Comparison of ENCODE assay signal across 26 cellular contexts in the genomic region with DNA sequence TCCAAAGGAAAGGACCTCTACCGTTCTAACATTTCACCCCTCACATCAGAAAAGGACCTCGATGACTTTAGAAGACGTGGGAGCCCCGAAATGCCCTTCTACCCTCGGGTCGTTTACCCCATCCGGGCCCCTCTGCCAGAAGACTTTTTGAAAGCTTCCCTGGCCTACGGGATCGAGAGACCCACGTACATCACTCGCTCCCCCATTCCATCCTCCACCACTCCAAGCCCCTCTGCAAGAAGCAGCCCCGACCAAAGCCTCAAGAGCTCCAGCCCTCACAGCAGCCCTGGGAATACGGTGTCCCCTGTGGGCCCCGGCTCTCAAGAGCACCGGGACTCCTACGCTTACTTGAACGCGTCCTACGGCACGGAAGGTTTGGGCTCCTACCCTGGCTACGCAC. TPM values are rescaled to one million over a fixed set of nuclear protein-coding genes. Genes with fewer than 3 reads are reported as not detected.
DNase-seq lines count a peak whose midpoint lies in the region; ATAC-seq and TF ChIP-seq lines count a peak whose summit lies in the region.
"Had no signal": no experiment of that assay in that cellular context is flagged by ENCODE, and none has a peak within 500 bp of the region (broad histone marks: within the 10 kb centered on the region; RNA-seq: fewer than 3 reads in every experiment).

No MANE protein-coding gene starts in this region.

- H3K27me3 ChIP-seq in MM.1S (replicated peaks; ENCODE audit: insufficient read depth, low read length) = no peaks in the 10 kb centered on the region
- H3K27me3 ChIP-seq: neutrophil, right lobe of liver, uterus had no signal

- peak overlapping the region; percentile 72 for H3K4me2 ChIP-seq in MM.1S (ENCODE audit: low read depth, low read length)

- H3K4me3 ChIP-seq in MM.1S (ENCODE audit: low read length) = peak overlapping the region; percentile 63
- H3K4me3 ChIP-seq: right lobe of liver, thoracic aorta, uterus had no signal

- H3K36me3 Mint-ChIP-seq in activated T-cell treated with anti-CD3 and anti-CD28 coated beads, Interleukin-2, amount 50 U/mL, for 72 hours (ENCODE audit: insufficient read depth in 2 of 2) = peaks cover 41 to 48% of the 10 kb centered on the region in 2 donors
- H3K36me3 Mint-ChIP-seq in activated naive CD8-positive, alpha-beta T cell treated with anti-CD3 and anti-CD28 coated beads, Interleukin-2, amount 10 ng/mL, durations not matched to agents 7 days and 5 days = peaks cover 59% of the 10 kb centered on the region
- H3K36me3 Mint-ChIP-seq in neural crest cell (ENCODE audit: low read depth) = no peaks in the 10 kb centered on the region

- H2AFZ ChIP-seq in MM.1S (ENCODE audit: low read length) = no peak overlapping the region

- H3K36me3 ChIP-seq in MM.1S (replicated peaks; ENCODE audit: insufficient read depth, low read length) = peaks cover 54% of the 10 kb centered on the region
- H3K36me3 ChIP-seq: right lobe of liver, thoracic aorta, uterus had no signal

- H3K27ac Mint-ChIP-seq in activated T-cell treated with anti-CD3 and anti-CD28 coated beads, Interleukin-2, amount 50 U/mL, for 72 hours = peak overlapping the region; percentile 50
- H3K27ac Mint-ChIP-seq in activated naive CD8-positive, alpha-beta T cell treated with anti-CD3 and anti-CD28 coated beads, Interleukin-2, amount 10 ng/mL, durations not matched to agents 7 days and 5 days = no peak overlapping the region
- H3K27ac Mint-ChIP-seq in neural crest cell (ENCODE audit: unreplicated experiment) = peak overlapping the region; percentile 81
- H3K27ac Mint-ChIP-seq: dendritic cell treated with granulocyte-macrophage colony-stimulating factor and Interleukin-4, amounts not matched to agents 40 ng/mL and 50 ng/mL, for 4 days had no signal

- no peaks in the 10 kb centered on the region for H4K20me1 ChIP-seq in MM.1S (ENCODE audit: insufficient read depth, low read length)

- peaks cover 88% of the 10 kb centered on the region for H3K79me2 ChIP-seq in MM.1S (ENCODE audit: low read length)

- H3K9me3 Mint-ChIP-seq in activated T-cell treated with anti-CD3 and anti-CD28 coated beads, Interleukin-2, amount 50 U/mL, for 72 hours = no peaks in the 10 kb centered on the region
- H3K9me3 Mint-ChIP-seq in activated naive CD8-positive, alpha-beta T cell treated with anti-CD3 and anti-CD28 coated beads, Interleukin-2, amount 10 ng/mL, durations not matched to agents 7 days and 5 days = no peaks in the 10 kb centered on the region
- H3K9me3 Mint-ChIP-seq in neural crest cell = no peaks in the 10 kb centered on the region
- H3K9me3 Mint-ChIP-seq: dendritic cell treated with granulocyte-macrophage colony-stimulating factor and Interleukin-4, amounts not matched to agents 40 ng/mL and 50 ng/mL, for 4 days had no signal

- no peak for ATAC-seq in activated T-cell treated with anti-CD3 and anti-CD28 coated beads, Interleukin-2, amount 50 U/mL, for 72 hours (replicated peaks in 1 of 2)
- ATAC-seq in activated naive CD8-positive, alpha-beta T cell treated with anti-CD3 and anti-CD28 coated beads, Interleukin-2, amount 10 ng/mL, durations not matched to agents 7 days and 5 days (ENCODE audit: low read depth) = no peak
- ATAC-seq: left colon, right lobe of liver had no signal

- peaks cover 76% of the 10 kb centered on the region for H3K4me1 Mint-ChIP-seq in activated T-cell treated with anti-CD3 and anti-CD28 coated beads, Interleukin-2, amount 50 U/mL, for 72 hours (ENCODE audit: low read depth)
- peaks cover 44% of the 10 kb centered on the region for H3K4me1 Mint-ChIP-seq in activated naive CD8-positive, alpha-beta T cell treated with anti-CD3 and anti-CD28 coated beads, Interleukin-2, amount 10 ng/mL, durations not matched to agents 7 days and 5 days
- no peaks in the 10 kb centered on the region for H3K4me1 Mint-ChIP-seq in neural crest cell

- TF ChIP-seq CTCF in MM.1S (IDR thresholded peaks at IDR 0.05; ENCODE audit: low read length) = no peak
- no peak for TF ChIP-seq CTCF in neural crest cell (conservative IDR thresholded peaks at IDR 0.05)

- peak overlapping the region; percentile 76 for H3K9ac ChIP-seq in MM.1S (ENCODE audit: low read length)

- no peak for DNase-seq in activated T-cell treated with anti-CD3 and anti-CD28 coated beads, Interleukin-2, amount 50 U/mL, for 72 hours
- no peak for DNase-seq in activated T-cell treated with anti-CD3 and anti-CD28 coated beads, Interleukin-2, amount 50 U/mL, for 48 hours
- no peak for DNase-seq in MM.1S
- DNase-seq in activated naive CD8-positive, alpha-beta T cell treated with anti-CD3 and anti-CD28 coated beads, Interleukin-2, amount 10 ng/mL, durations not matched to agents 7 days and 5 days = no peak
- no peak for DNase-seq in neural crest cell (ENCODE audit: low read depth, low spot score)
- DNase-seq in stimulated activated CD4-positive, alpha-beta T cell treated with anti-CD3 and anti-CD28 coated beads, Interleukin-15, amount 100 ng/mL, for 24 hours = no peak
- no peak for DNase-seq in KG1 (lab: John Stamatoyannopoulos, UW)
- DNase-seq in NCI-H187 treated with DMSO at 0.1 percent for 48 hours (lab: John Stamatoyannopoulos, UW) = no peak
- DNase-seq: activated CD4-positive, alpha-beta T cell treated with anti-CD3 and anti-CD28 coated beads, Interleukin-2, amount 50 U/mL, for 4 hours; C1 segment of cervical spinal cord; central memory CD4-positive, alpha-beta T cell; hippocampal formation; Karpas-422; left colon; NCI-H1436; NCI-H446 treated with DMSO at 0.1 percent for 48 hours; NCI-H82; right lobe of liver; stimulated activated CD4-positive, alpha-beta T cell treated with anti-CD3 and anti-CD28 coated beads, Interleukin-12 subunit alpha, Interleukin-12 subunit beta, amount 100 ng/mL, for 4 hours; stimulated activated naive CD4-positive, alpha-beta T cell treated with Interleukin-2 at 50 U/mL for 16 hours; uterus had no signal

- H3F3A ChIP-seq in MM.1S (ENCODE audit: insufficient read depth, low read length) = peaks cover 99% of the 10 kb centered on the region

- H3K27me3 Mint-ChIP-seq in activated T-cell treated with anti-CD3 and anti-CD28 coated beads, Interleukin-2, amount 50 U/mL, for 72 hours (ENCODE audit: low read depth) = peaks cover 28% of the 10 kb centered on the region
- no peaks in the 10 kb centered on the region for H3K27me3 Mint-ChIP-seq in activated naive CD8-positive, alpha-beta T cell treated with anti-CD3 and anti-CD28 coated beads, Interleukin-2, amount 10 ng/mL, durations not matched to agents 7 days and 5 days
- peaks cover 18% of the 10 kb centered on the region for H3K27me3 Mint-ChIP-seq in neural crest cell (ENCODE audit: low read depth)
- H3K27me3 Mint-ChIP-seq: dendritic cell treated with granulocyte-macrophage colony-stimulating factor and Interleukin-4, amounts not matched to agents 40 ng/mL and 50 ng/mL, for 4 days had no signal

- peak overlapping the region; percentile 51 to 100 for H3K4me3 Mint-ChIP-seq in activated T-cell treated with anti-CD3 and anti-CD28 coated beads, Interleukin-2, amount 50 U/mL, for 72 hours
- peak overlapping the region; percentile 16 for H3K4me3 Mint-ChIP-seq in activated naive CD8-positive, alpha-beta T cell treated with anti-CD3 and anti-CD28 coated beads, Interleukin-2, amount 10 ng/mL, durations not matched to agents 7 days and 5 days
- no peak overlapping the region for H3K4me3 Mint-ChIP-seq in neural crest cell
- H3K4me3 Mint-ChIP-seq: dendritic cell treated with granulocyte-macrophage colony-stimulating factor and Interleukin-4, amounts not matched to agents 40 ng/mL and 50 ng/mL, for 4 days had no signal

- H3K27ac ChIP-seq in MM.1S (ENCODE audit: low read length) = peak overlapping the region; percentile 98
- H3K27ac ChIP-seq: neutrophil, right lobe of liver, RWPE1, thoracic aorta, uterus, VCaP had no signal

- POLR2A ChIA-PET in activated naive CD8-positive, alpha-beta T cell treated with anti-CD3 and anti-CD28 coated beads, Interleukin-2, amount 10 ng/mL, durations not matched to agents 7 days and 5 days (lab: Charles Lee) = interaction anchor here (1.5 kb wide), 1 partner anchor 37 kb away, joined by 8 read pairs; no protein-coding TSS in a partner anchor

- no peaks in the 10 kb centered on the region for H3K9me3 ChIP-seq in MM.1S (replicated peaks; ENCODE audit: insufficient read depth, low read length)
- H3K9me3 ChIP-seq: neutrophil, right lobe of liver, thoracic aorta, uterus had no signal

- no peaks in the 10 kb centered on the region for H3K9me2 ChIP-seq in MM.1S (replicated peaks; ENCODE audit: insufficient read depth, low read length)

- H3K4me1 ChIP-seq in MM.1S (ENCODE audit: low read length) = peaks cover 79% of the 10 kb centered on the region
- H3K4me1 ChIP-seq: uterus had no signal

RNA-seq across cellular contexts. Expression of a gene that starts 18.8 kb away (rescaled TPM):
- total RNA-seq in activated T-cell treated with anti-CD3 and anti-CD28 coated beads, Interleukin-2, amount 50 U/mL, for 72 hours = 100 to 1,000 TPM in 1 of 2 donors, 10 to 100 TPM in 1; 25.2 to 107 TPM
- 10 to 100 TPM; 20.2 to 21.1 TPM for total RNA-seq in activated naive CD8-positive, alpha-beta T cell treated with anti-CD3 and anti-CD28 coated beads, Interleukin-2, amount 10 ng/mL, durations not matched to agents 7 days and 5 days
- 1.2 and 1.7 TPM in 2 replicates for total RNA-seq in neural crest cell
